ENCODE assay signal across 25 cellular contexts in genomic region chr18:45835057-45835634, GRCh38. TPM values are rescaled to one million over a fixed set of nuclear protein-coding genes. Genes with fewer than 3 reads are reported as not detected.
"Had no signal": no experiment of that assay in that cellular context is flagged by ENCODE, and none has a peak within 500 bp of the region (broad histone marks: within the 10 kb centered on the region; RNA-seq: fewer than 3 reads in every experiment).

No MANE protein-coding gene starts in this region.

- H3K4me3 ChIP-seq: hepatocyte, left ventricle myocardium inferior, neural progenitor cell, smooth muscle cell had no signal

- H3K36me3 ChIP-seq: left ventricle myocardium inferior, neural progenitor cell had no signal

- H3K79me2 ChIP-seq: hepatocyte had no signal

- H3K9ac ChIP-seq: neural progenitor cell had no signal

- H3K4me2 ChIP-seq: hepatocyte, neural progenitor cell, smooth muscle cell had no signal

- H3K9me3 ChIP-seq: left ventricle myocardium inferior had no signal

- H2AFZ ChIP-seq: hepatocyte, neural progenitor cell had no signal

- DNase-seq: activated CD4-positive, alpha-beta T cell treated with anti-CD3 and anti-CD28 coated beads, Interleukin-2, amount 10 ng/mL, durations not matched to agents 24 days and 14 days; activated CD8-positive, alpha-beta memory T cell treated with anti-CD3 and anti-CD28 coated beads, Interleukin-2, amount 10 ng/mL, durations not matched to agents 7 days and 5 days; activated CD8-positive, alpha-beta T cell treated with anti-CD3 and anti-CD28 coated beads for 36 hours; activated gamma-delta T cell; activated T-cell treated with anti-CD3 and anti-CD28 coated beads for 4 hours; anterior cingulate cortex; effector CD8-positive, alpha-beta T cell; foreskin melanocyte; left ventricle myocardium inferior; naive thymus-derived CD8-positive, alpha-beta T cell; stimulated activated CD4-positive, alpha-beta T cell treated with anti-CD3 and anti-CD28 coated beads, Interleukin-15, amount 100 ng/mL, for 24 hours; stimulated activated CD4-positive, alpha-beta T cell treated with anti-CD3 and anti-CD28 coated beads, Interleukin-2, amount 100 ng/mL, for 48 hours; stimulated activated CD8-positive, alpha-beta memory T cell treated with anti-CD3 and anti-CD28 coated beads, Interleukin-4, amount 100 ng/mL, for 48 hours; stimulated activated naive B cell treated with anti-CD40 and anti-IgM and Interleukin-4, amounts not matched to agents 10 μg/mL and 1 μg/mL and 100 μg/mL, for 72 hours; T-cell; trophoblast cell had no signal

- H3K27ac ChIP-seq: left ventricle myocardium inferior, neural progenitor cell had no signal

- ATAC-seq: activated CD4-positive, CD25-positive, alpha-beta regulatory T cell treated with anti-CD3 and anti-CD28 coated beads, Interleukin-2, amount 50 U/mL, for 24 hours; activated CD8-positive, alpha-beta memory T cell treated with anti-CD3 and anti-CD28 coated beads, Interleukin-2, amount 10 ng/mL, durations not matched to agents 7 days and 5 days; activated CD8-positive, alpha-beta T cell treated with anti-CD3 and anti-CD28 coated beads for 36 hours; naive thymus-derived CD8-positive, alpha-beta T cell; sciatic nerve; stimulated activated naive B cell treated with anti-CD40 and anti-IgM and Interleukin-4, amounts not matched to agents 10 μg/mL and 1 μg/mL and 100 μg/mL, for 72 hours; T-cell had no signal

RNA-seq across cellular contexts. Expression of gene SIGLEC15, which starts 9.7 kb away (rescaled TPM):
- total RNA-seq: activated CD4-positive, alpha-beta T cell treated with anti-CD3 and anti-CD28 coated beads, Interleukin-2, amount 10 ng/mL, durations not matched to agents 24 days and 14 days; activated CD8-positive, alpha-beta memory T cell treated with anti-CD3 and anti-CD28 coated beads, Interleukin-2, amount 10 ng/mL, durations not matched to agents 7 days and 5 days; activated CD8-positive, alpha-beta T cell treated with anti-CD3 and anti-CD28 coated beads for 36 hours; activated T-helper 1 cell treated with anti-CD3 and anti-CD28 coated beads, Interleukin-12 subunit alpha, Interleukin-12 subunit beta, Interleukin-2, Interleukin-4 antibody, amounts not matched to agents 30 ng/mL and 10 ng/mL and 1 ng/mL, durations not matched to agents 14 hours and 24 hours and 36 hours; cardiac septum; lung microvascular endothelial cell; naive thymus-derived CD8-positive, alpha-beta T cell; temporal lobe had no signal
